8 cellular contexts compared by ENCODE assay signal in genomic region chr3:59049671-59050331, GRCh38. TPM values are rescaled to one million over a fixed set of nuclear protein-coding genes. Genes with fewer than 3 reads are reported as not detected.
DNase-seq lines count a peak whose midpoint lies in the region; ATAC-seq and TF ChIP-seq lines count a peak whose summit lies in the region.

Gene CFAP20DC, minus strand, starts transcription at chr3:59050025. Its CDS starts 394 bp downstream, at chr3:59049631.

- no peaks in the 10 kb centered on the region for H3K27me3 ChIP-seq in BE2C
- H3K27me3 ChIP-seq in endodermal cell (ENCODE audit: control insufficient read depth, insufficient read depth, low read length, poor library complexity, severe bottlenecking): no peaks in the 10 kb centered on the region
- H3K27me3 ChIP-seq in mesendoderm (ENCODE audit: insufficient read depth, low read length, poor library complexity): no peaks in the 10 kb centered on the region

- no peak within 1 kb of the TSS for H2BK120ac ChIP-seq in mesendoderm (ENCODE audit: low read depth, low read length)

- peak within 1 kb of the TSS; percentile 13 for H3K18ac ChIP-seq in mesendoderm (ENCODE audit: low read length)

- DNase-seq in BE2C (peak; percentile 89), GM19240 (ENCODE audit: insufficient read length, low spot score) (peak; percentile 58), NCI-H526 treated with DMSO at 0.1 percent for 48 hours (lab: John Stamatoyannopoulos, UW) (peak; percentile 54), endodermal cell (peak; percentile 97), mesendoderm (peak; percentile 98)
- DNase-seq in activated CD8-positive, alpha-beta memory T cell treated with anti-CD3 and anti-CD28 coated beads for 48 hours (ENCODE audit: low read depth in 2 of 3, low spot score in 2 of 3): peak; percentile 63 to 80 (median 76)
- DNase-seq in stimulated activated CD8-positive, alpha-beta memory T cell treated with anti-CD3 and anti-CD28 coated beads, Interleukin-12 subunit alpha, Interleukin-12 subunit beta, amount 100 ng/mL, for 4 hours (ENCODE audit: low read depth): peak; percentile 69

- peaks cover 4% of the 10 kb centered on the region; the same call in 1 of the 2 replicates for H3K4me1 ChIP-seq in BE2C
- H3K4me1 ChIP-seq in endodermal cell (ENCODE audit: control insufficient read depth, insufficient read depth, low read length): peaks cover 4% of the 10 kb centered on the region
- H3K4me1 ChIP-seq in mesendoderm (ENCODE audit: control insufficient read depth, low read depth, low read length): peaks cover 2% of the 10 kb centered on the region

- peak within 1 kb of the TSS; percentile 26 for H3K4ac ChIP-seq in mesendoderm (ENCODE audit: low read depth, low read length)

- H3K9me3 ChIP-seq in BE2C: no peaks in the 10 kb centered on the region
- no peaks in the 10 kb centered on the region for H3K9me3 ChIP-seq in endodermal cell (ENCODE audit: control insufficient read depth, low read length)

- H4K8ac ChIP-seq in mesendoderm (ENCODE audit: low read depth, low read length): peak within 1 kb of the TSS; percentile 91

- peaks cover 2% of the 10 kb centered on the region for H3K9me3 Mint-ChIP-seq in endodermal cell

- H2AK5ac ChIP-seq in mesendoderm (ENCODE audit: low read length): no peak within 1 kb of the TSS

- H3K79me1 ChIP-seq in mesendoderm (ENCODE audit: low read length): no peaks in the 10 kb centered on the region

- peaks cover 12% of the 10 kb centered on the region for H3K4me1 Mint-ChIP-seq in endodermal cell

- H3K23ac ChIP-seq in mesendoderm (ENCODE audit: low read length): peak within 1 kb of the TSS; percentile 76

- peak; percentile 98 for ATAC-seq in HG03442 (IDR thresholded peaks at IDR 0.05; ENCODE audit: unreplicated experiment)

- no peak within 1 kb of the TSS for H2BK15ac ChIP-seq in mesendoderm (replicated peaks; ENCODE audit: low read depth)

- no peak within 1 kb of the TSS for H4K5ac ChIP-seq in mesendoderm (ENCODE audit: low read length)

- TF ChIP-seq CTCF in BE2C (IDR thresholded peaks at IDR 0.05; ENCODE audit: low read depth, low read length): no peak
- no peak for TF ChIP-seq CTCF in endodermal cell (conservative IDR thresholded peaks at IDR 0.05)

- H3K79me2 ChIP-seq in mesendoderm (ENCODE audit: control insufficient read depth, insufficient read depth, low read length): no peaks in the 10 kb centered on the region

- H3K27ac ChIP-seq in endodermal cell (ENCODE audit: low read depth, low read length): peak within 1 kb of the TSS; percentile 73
- no peak within 1 kb of the TSS for H3K27ac ChIP-seq in mesendoderm (ENCODE audit: low read depth, low read length)

- H3K27ac Mint-ChIP-seq in endodermal cell: peak within 1 kb of the TSS; percentile 79

- peak within 1 kb of the TSS; percentile 46 for H3K9ac ChIP-seq in endodermal cell (ENCODE audit: extremely low read depth, low read length, poor library complexity, severe bottlenecking)
- H3K9ac ChIP-seq in mesendoderm (ENCODE audit: low read length): peak within 1 kb of the TSS; percentile 91

- H3K4me2 ChIP-seq in mesendoderm (ENCODE audit: low read length): peak within 1 kb of the TSS; percentile 69

- peak within 1 kb of the TSS; percentile 94 for H3K56ac ChIP-seq in mesendoderm (ENCODE audit: low read length)

- WGBS in endodermal cell (ENCODE audit: insufficient coverage in 1 of 2, insufficient read length in 1 of 2), 2 experiments: 4 to 5% methylated on average over 38 to 60 of the region's 60 CpGs
- no CpG with 5 or more reads among the region's 60 CpGs for WGBS in mesendoderm (ENCODE audit: extremely low coverage, insufficient coverage, low lambda C conversion rate)

- peak within 1 kb of the TSS; percentile 67 for H3K4me3 Mint-ChIP-seq in endodermal cell

- no peak within 1 kb of the TSS for H2BK5ac ChIP-seq in mesendoderm (ENCODE audit: low read length)

- no peaks in the 10 kb centered on the region for H3K36me3 Mint-ChIP-seq in endodermal cell (ENCODE audit: low read depth)

- no peaks in the 10 kb centered on the region for H3K36me3 ChIP-seq in BE2C
- no peaks in the 10 kb centered on the region for H3K36me3 ChIP-seq in endodermal cell (ENCODE audit: control insufficient read depth, insufficient read depth, low read length)
- H3K36me3 ChIP-seq in mesendoderm (ENCODE audit: control insufficient read depth, insufficient read depth, low read length): no peaks in the 10 kb centered on the region

- peak within 1 kb of the TSS; percentile 62 for H3K4me3 ChIP-seq in BE2C (ENCODE audit: low read depth, low read length)
- H3K4me3 ChIP-seq in endodermal cell (ENCODE audit: low read length): peak within 1 kb of the TSS; percentile 75
- peak within 1 kb of the TSS; percentile 65 for H3K4me3 ChIP-seq in mesendoderm (ENCODE audit: low read length)

- no peaks in the 10 kb centered on the region for H3K27me3 Mint-ChIP-seq in endodermal cell (ENCODE audit: insufficient read depth)

RNA-seq across cellular contexts. Expression of gene CFAP20DC, which starts in this region (rescaled TPM):
- 2.3 TPM for polyA plus RNA-seq in BE2C (2012; ENCODE audit: insufficient read depth, insufficient read length, low read depth)
- 1 to 10 TPM; 6.5 to 9.5 TPM for total RNA-seq in endodermal cell
- polyA plus RNA-seq in endodermal cell (2013, experiment 1 of 2): 9.7 TPM
- 9.9 TPM for polyA plus RNA-seq in endodermal cell (2013, experiment 2 of 2)
- polyA plus RNA-seq in mesendoderm (2013, experiment 1 of 2): 2.1 TPM
- 2.0 TPM for polyA plus RNA-seq in mesendoderm (2013, experiment 2 of 2)
